In the genomic region with DNA sequence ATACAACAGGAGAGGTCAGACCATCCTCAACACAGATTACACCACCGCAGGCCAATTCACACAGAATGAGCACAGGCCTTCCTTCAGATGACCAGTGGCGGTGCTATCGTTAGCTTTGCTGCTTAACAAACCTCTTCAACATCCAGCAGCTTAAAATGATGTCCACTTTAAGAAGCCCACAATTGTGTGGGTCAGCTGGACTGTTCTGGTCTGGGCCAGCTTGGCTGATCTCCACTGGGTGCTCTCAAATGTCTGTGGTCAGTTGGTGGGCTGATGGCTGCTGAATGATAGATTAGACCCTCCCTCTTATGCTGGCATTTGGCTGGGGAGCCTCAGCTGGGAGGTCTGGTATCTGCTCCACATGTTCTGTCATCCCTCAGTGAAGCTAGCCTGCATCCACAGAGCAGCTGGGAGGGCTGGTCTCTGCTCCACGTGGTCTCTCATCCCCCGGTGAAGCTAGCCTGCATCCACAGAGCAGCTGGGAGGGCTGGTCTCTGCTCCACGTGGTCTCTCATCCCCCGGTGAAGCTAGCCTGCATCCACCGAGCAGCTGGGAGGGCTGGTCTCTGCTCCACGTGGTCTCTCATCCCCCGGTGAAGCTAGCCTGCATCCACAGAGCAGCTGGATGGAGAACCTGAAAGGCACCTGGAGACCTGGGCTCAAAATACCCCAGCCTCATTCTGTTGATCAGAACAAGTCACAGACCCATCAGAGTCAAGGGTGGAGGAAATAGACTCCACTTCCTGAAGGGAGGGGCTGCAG, we compare ENCODE assay signal across 14 cellular contexts.
"Had no signal": no experiment of that assay in that cellular context is flagged by ENCODE, and none has a peak within 500 bp of the region (broad histone marks: within the 10 kb centered on the region; RNA-seq: fewer than 3 reads in every experiment).

No MANE protein-coding gene starts in this region.

- DNase-seq: activated CD4-positive, alpha-beta T cell treated with anti-CD3 and anti-CD28 coated beads, Interleukin-2, amount 10 ng/mL, durations not matched to agents 7 days and 5 days; activated CD4-positive, CD25-positive, alpha-beta regulatory T cell; activated gamma-delta T cell treated with Interleukin-2 at 50 U/mL for 16 hours; activated T-cell treated with anti-CD3 and anti-CD28 coated beads, Interleukin-2, amount 50 U/mL, for 4 hours; amygdala; body of pancreas; central memory CD4-positive, alpha-beta T cell; foreskin fibroblast; immature natural killer cell; right lobe of liver; stimulated activated CD4-positive, alpha-beta T cell treated with anti-CD3 and anti-CD28 coated beads, Interleukin-1b, Interleukin-23, amount 100 ng/mL, for 48 hours; stomach; testis had no signal

- ATAC-seq: activated T-cell treated with anti-CD3 and anti-CD28 coated beads, Interleukin-2, amount 50 U/mL, for 4 hours; body of pancreas; psoas muscle; right lobe of liver had no signal
